22 cellular contexts compared by ENCODE assay signal in the genomic region with DNA sequence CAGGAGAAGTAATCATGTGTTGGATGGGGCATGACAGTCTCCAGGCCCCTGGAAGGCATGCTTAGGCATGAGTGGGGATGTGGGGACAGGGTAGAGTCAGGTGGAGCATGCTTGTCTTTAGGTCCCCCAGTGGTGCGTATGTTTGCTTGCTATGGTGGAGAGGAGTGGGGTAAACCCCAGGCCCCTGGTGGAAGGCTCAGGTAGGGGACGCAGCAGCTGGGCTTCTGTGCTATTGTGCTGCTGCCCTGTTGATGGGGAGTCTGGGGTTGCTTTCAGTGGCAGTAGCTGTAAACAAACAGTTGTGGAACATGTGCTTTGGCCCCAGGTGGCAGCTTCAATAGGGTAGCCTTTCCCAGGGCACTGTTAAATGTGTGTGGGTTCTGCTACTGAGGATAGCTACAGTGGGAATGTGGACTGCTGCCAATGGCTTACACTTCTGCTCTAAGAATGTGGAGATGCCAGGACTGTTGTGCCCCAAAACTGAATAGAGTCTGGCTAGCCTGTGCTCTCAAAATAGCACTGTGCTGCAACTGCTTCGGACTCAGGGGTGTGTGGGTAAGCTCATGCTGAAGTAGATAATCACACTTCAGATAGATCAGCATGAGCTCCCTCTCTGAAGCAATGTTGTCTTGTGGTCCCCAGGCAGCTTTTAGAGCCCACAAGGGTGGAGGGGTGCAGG.
"Had no signal": no experiment of that assay in that cellular context is flagged by ENCODE, and none has a peak within 500 bp of the region (broad histone marks: within the 10 kb centered on the region; RNA-seq: fewer than 3 reads in every experiment).

No MANE protein-coding gene starts in this region.

- H2AFZ ChIP-seq: parathyroid adenoma had no signal

- DNase-seq: activated CD4-positive, alpha-beta T cell treated with anti-CD3 and anti-CD28 coated beads, Interleukin-2, amount 50 U/mL, for 1 hour; activated CD8-positive, alpha-beta memory T cell treated with anti-CD3 and anti-CD28 coated beads, Interleukin-2, amount 10 ng/mL, durations not matched to agents 7 days and 5 days; activated CD8-positive, alpha-beta T cell treated with anti-CD3 and anti-CD28 coated beads, Interleukin-2, amount 10 ng/mL, durations not matched to agents 7 days and 5 days; activated naive CD4-positive, alpha-beta T cell; activated T-cell treated with anti-CD3 and anti-CD28 coated beads, Interleukin-2, amount 50 U/mL, for 48 hours; brain microvascular endothelial cell; foreskin keratinocyte; kidney glomerular epithelial cell; mammary epithelial cell; naive B cell; nephron progenitor cell; occipital lobe; psoas muscle; right cardiac atrium; stimulated activated naive CD4-positive, alpha-beta T cell; T-helper 17 cell; T1000 had no signal

- H3K36me3 ChIP-seq: brain microvascular endothelial cell, esophagus muscularis mucosa, left lung, tibial nerve had no signal

- H3K9me3 ChIP-seq: esophagus muscularis mucosa, psoas muscle, tibial nerve had no signal

- ATAC-seq: activated CD8-positive, alpha-beta memory T cell treated with anti-CD3 and anti-CD28 coated beads, Interleukin-2, amount 10 ng/mL, durations not matched to agents 7 days and 5 days; activated CD8-positive, alpha-beta T cell treated with anti-CD3 and anti-CD28 coated beads, Interleukin-2, amount 10 ng/mL, durations not matched to agents 7 days and 5 days; activated naive CD4-positive, alpha-beta T cell treated with anti-CD3 and anti-CD28 coated beads, Interleukin-2, amount 50 U/mL, for 72 hours; foreskin keratinocyte; left lung; psoas muscle; T-helper 17 cell had no signal

- H3K4me1 ChIP-seq: esophagus muscularis mucosa, foreskin keratinocyte, left lung, parathyroid adenoma, psoas muscle, tibial nerve had no signal

- H3K27ac ChIP-seq: brain microvascular endothelial cell, esophagus muscularis mucosa, foreskin keratinocyte, left lung, parathyroid adenoma, psoas muscle, tibial nerve had no signal

- H3K27me3 ChIP-seq: brain microvascular endothelial cell, esophagus muscularis mucosa, foreskin keratinocyte, left lung, tibial nerve had no signal

- H3K4me3 ChIP-seq: esophagus muscularis mucosa, left lung, psoas muscle, tibial nerve had no signal

- H3K9ac ChIP-seq: parathyroid adenoma had no signal
